Comparison of ENCODE assay signal across 8 cellular contexts in genomic region chr19:49866933-49867782, GRCh38. TPM values are rescaled to one million over a fixed set of nuclear protein-coding genes. Genes with fewer than 3 reads are reported as not detected.
DNase-seq lines count a peak whose midpoint lies in the region; ATAC-seq and TF ChIP-seq lines count a peak whose summit lies in the region.

PNKP (minus strand) TSS chr19:49867576; CDS start chr19:49867204, 372 bp downstream.

- H3K9me3 ChIP-seq in trophoblast cell (ENCODE audit: insufficient read depth, low read depth, low read length), result no peaks in the 10 kb centered on the region
- H3K9me3 ChIP-seq in tibial nerve, result no peaks in the 10 kb centered on the region

- intact Hi-C loops in Right ventricle myocardium superior (cut with DNase I), result loop anchor here (10.0 kb wide), 1 partner anchor 192 kb away; the partner anchor contains the start of gene PRMT1

- peaks cover 7% of the 10 kb centered on the region for H3K79me2 ChIP-seq in trophoblast cell (ENCODE audit: control insufficient read depth, insufficient read depth, low read length, poor library complexity)

- DNase-seq in GM06990 (ENCODE audit: extremely low read depth, insufficient read length) (peak; percentile 93), NCI-H1436 treated with DMSO at 0.1 percent for 48 hours (lab: John Stamatoyannopoulos, UW) (peak; percentile 84), SW480 (ENCODE audit: low spot score) (peak; percentile 97), Right ventricle myocardium superior (peak; percentile 94), trophoblast cell (peak; percentile 87 to 90), tibial nerve (ENCODE audit: low spot score in 2 of 2) (peak; percentile 82 to 88)
- peak; percentile 72 for DNase-seq in activated naive CD8-positive, alpha-beta T cell treated with anti-CD3 and anti-CD28 coated beads, Interleukin-2, amount 50 U/mL, for 16 hours (ENCODE audit: low read depth, low spot score)

- peak within 1 kb of the TSS; percentile 97 for H4K12ac ChIP-seq in trophoblast cell (ENCODE audit: low read depth, low read length)

- TF ChIP-seq EP300 in tibial nerve (IDR thresholded peaks at IDR 0.05), result peak; percentile 94 to 95

- H3K4me3 ChIP-seq in GM06990 (replicated peaks; ENCODE audit: low read depth, low read length), result peak within 1 kb of the TSS; percentile 78
- H3K4me3 ChIP-seq in trophoblast cell (ENCODE audit: low read depth, low read length), result peak within 1 kb of the TSS; percentile 92
- peak within 1 kb of the TSS; percentile 68 to 90 (median 74) for H3K4me3 ChIP-seq in tibial nerve

- H3K4ac ChIP-seq in trophoblast cell (ENCODE audit: low read depth, low read length), result peak within 1 kb of the TSS; percentile 88

- H2BK120ac ChIP-seq in trophoblast cell (ENCODE audit: insufficient read depth, low read length, poor library complexity), result peak within 1 kb of the TSS; percentile 78

- TF ChIP-seq POLR2A in tibial nerve (IDR thresholded peaks at IDR 0.05), result peak in 1 of 2 donors; percentile 61

- no CpG with 5 or more reads among the region's 65 CpGs for WGBS in trophoblast cell (ENCODE audit: extremely low coverage, insufficient coverage, insufficient read length)
- WGBS in tibial nerve, 2 donors, result 0% methylated on average over 34 to 49 of the region's 65 CpGs

- peak within 1 kb of the TSS; percentile 85 for H4K91ac ChIP-seq in trophoblast cell (ENCODE audit: low read depth, low read length)

- peak within 1 kb of the TSS; percentile 74 for H2AFZ ChIP-seq in trophoblast cell (ENCODE audit: insufficient read depth, low read length, poor library complexity)

- H4K8ac ChIP-seq in trophoblast cell (ENCODE audit: low read depth, low read length), result peak within 1 kb of the TSS; percentile 87

- H3K27me3 ChIP-seq in GM06990 (replicated peaks; ENCODE audit: control insufficient read depth, insufficient read depth, low read length) (no peaks in the 10 kb centered on the region), trophoblast cell (ENCODE audit: insufficient read depth, low read length) (no peaks in the 10 kb centered on the region), tibial nerve (no peaks in the 10 kb centered on the region)

- H3K23ac ChIP-seq in trophoblast cell (ENCODE audit: low read length), result no peak within 1 kb of the TSS

- TF ChIP-seq CTCF in GM06990 (IDR thresholded peaks at IDR 0.05; ENCODE audit: insufficient read depth, low read length, poor library complexity, severe bottlenecking), result no peak
- TF ChIP-seq CTCF in tibial nerve (IDR thresholded peaks at IDR 0.05), result peak in 1 of 5 experiments; percentile 30

- peak within 1 kb of the TSS; percentile 97 for H3K9ac ChIP-seq in trophoblast cell (ENCODE audit: low read length)

- H2BK5ac ChIP-seq in trophoblast cell (ENCODE audit: low read depth, low read length, poor library complexity), result peak within 1 kb of the TSS; percentile 87

- peak within 1 kb of the TSS; percentile 68 for H3K4me2 ChIP-seq in trophoblast cell (ENCODE audit: low read length)

- peak within 1 kb of the TSS; percentile 25 for H2AK5ac ChIP-seq in trophoblast cell (ENCODE audit: low read length)

- H3K36me3 ChIP-seq in GM06990 (ENCODE audit: control insufficient read depth, insufficient read depth, low read length) (peaks cover 19% of the 10 kb centered on the region), trophoblast cell (ENCODE audit: control insufficient read depth in 1 of 2, insufficient read depth in 2 of 2, low read length in 2 of 2) (peaks cover 36 to 44% of the 10 kb centered on the region in 2 experiments), tibial nerve (peaks cover 0 to 40% (median 0%) of the 10 kb centered on the region in 3 donors)

- peak within 1 kb of the TSS; percentile 93 for H3K18ac ChIP-seq in trophoblast cell (ENCODE audit: low read length)

- H3K4me1 ChIP-seq in trophoblast cell (ENCODE audit: control insufficient read depth in 1 of 2, insufficient read depth in 2 of 2, low read length in 2 of 2) (peaks cover 15 to 24% of the 10 kb centered on the region in 2 experiments), tibial nerve (peaks cover 0 to 76% (median 36%) of the 10 kb centered on the region in 4 donors)

- ATAC-seq in HG02642 (IDR thresholded peaks at IDR 0.05; ENCODE audit: poor library complexity, unreplicated experiment) (peak; percentile 47), Right ventricle myocardium superior (ENCODE audit: poor library complexity) (peak; percentile 72)

- H3K14ac ChIP-seq in trophoblast cell (ENCODE audit: low read length), result peak within 1 kb of the TSS; percentile 92

- peaks cover 18% of the 10 kb centered on the region for H3K79me1 ChIP-seq in trophoblast cell (ENCODE audit: low read length)

- H3K27ac ChIP-seq in trophoblast cell (ENCODE audit: low read depth, low read length) (peak within 1 kb of the TSS; percentile 86), tibial nerve (peak within 1 kb of the TSS; percentile 87 to 97 (median 90))

- peak within 1 kb of the TSS; percentile 28 for H2BK12ac ChIP-seq in trophoblast cell (ENCODE audit: low read length)

RNA-seq across cellular contexts. Expression of gene PNKP, which starts in this region (rescaled TPM):
- 36.3 TPM for total RNA-seq in Right ventricle myocardium superior
- polyA plus RNA-seq in trophoblast cell (2013), result 43.8 and 44.8 TPM in 2 replicates
- 100 to 1,000 TPM in 1 of 4 donors, 10 to 100 TPM in 3; 52.7 to 158 (median 79.5) TPM for total RNA-seq in tibial nerve

Comparison
In these comparisons a context has a peak if more than half of its experiments do, and no peak if none do; other contexts are left out.
1. Peak in every context shown above with its lines: DNase-seq, ATAC-seq, H3K4me3 ChIP-seq and H3K27ac ChIP-seq.